Comparison of ENCODE assay signal across 26 cellular contexts in genomic region chrX:153989971-153990655, GRCh38. TPM values are rescaled to one million over a fixed set of nuclear protein-coding genes. Genes with fewer than 3 reads are reported as not detected.
DNase-seq lines count a peak whose midpoint lies in the region; ATAC-seq, FAIRE-seq and TF ChIP-seq lines count a peak whose summit lies in the region.
"Had no signal": no experiment of that assay in that cellular context is flagged by ENCODE, and none has a peak within 500 bp of the region (broad histone marks: within the 10 kb centered on the region; RNA-seq: fewer than 3 reads in every experiment).

No MANE protein-coding gene starts in this region.

- FAIRE-seq in GM12891 (lab: Jason Lieb, UNC) = peak; percentile 23
- FAIRE-seq in astrocyte (lab: Jason Lieb, UNC) = peak; percentile 54
- FAIRE-seq: TTC549 had no signal

- TF ChIP-seq POLR2A in GM12891 (IDR thresholded peaks at IDR 0.05; ENCODE audit: low read depth, low read length) = no peak

- no peak for ATAC-seq in right cardiac atrium
- ATAC-seq: stimulated activated memory B cell treated with anti-CD40 and anti-IgM and Interleukin-4, amounts not matched to agents 10 μg/mL and 1 μg/mL and 100 μg/mL, for 72 hours had no signal

- peak overlapping the region in 9 of 11 experiments; percentile 3 to 71 (median 68); a peak in 18 of 22 replicates for H3K27ac ChIP-seq in BLaER1 treated with 17β-estradiol and CSF1 and Interleukin-3, amounts not matched to agents 10 nM and 100 nM
- no peak overlapping the region for H3K27ac ChIP-seq in astrocyte (ENCODE audit: low read depth, low read length)
- H3K27ac ChIP-seq in right cardiac atrium (ENCODE audit: low read length) = no peak overlapping the region
- H3K27ac ChIP-seq: ovary, sigmoid colon, tibial nerve had no signal

- intact Hi-C loops in right cardiac atrium (cut with DNase I) = no loop called here

- peaks cover 0 to 23% (median 9%) of the 10 kb centered on the region in 11 experiments; a peak in 11 of 22 replicates for H4K20me1 ChIP-seq in BLaER1 treated with 17β-estradiol and CSF1 and Interleukin-3, amounts not matched to agents 10 nM and 100 nM
- no peaks in the 10 kb centered on the region for H4K20me1 ChIP-seq in astrocyte (ENCODE audit: insufficient read depth, low read length)

- DNase-seq in GM12891 (ENCODE audit: insufficient read length, low spot score) (no peak), astrocyte (ENCODE audit: low read depth) (no peak), HAP-1 (ENCODE audit: low spot score in 2 of 2) (no peak), right cardiac atrium (no peak)
- DNase-seq: activated CD4-positive, alpha-beta T cell treated with anti-CD3 and anti-CD28 coated beads for 4 hours; amygdala; caudate nucleus; COR-L47; erythroblast; foreskin melanocyte; hippocampal formation; islet precursor cell; MV-4-11; NCI-H1694 treated with DMSO at 0.1 percent for 48 hours; NCI-H2227 treated with DMSO at 0.1 percent for 48 hours; NCI-H82; OCI-M1; ovary; Right ventricle myocardium superior; sigmoid colon; SW 1271 had no signal

- H3K4me3 ChIP-seq in BLaER1 treated with 17β-estradiol and CSF1 and Interleukin-3, amounts not matched to agents 10 nM and 100 nM = no peak overlapping the region
- no peak overlapping the region for H3K4me3 ChIP-seq in astrocyte (ENCODE audit: insufficient read depth, low read depth, low read length)
- no peak overlapping the region for H3K4me3 ChIP-seq in HAP-1
- H3K4me3 ChIP-seq in right cardiac atrium (ENCODE audit: low read length) = no peak overlapping the region
- H3K4me3 ChIP-seq: lung, ovary, sigmoid colon, tibial nerve had no signal

- H3K4me1 Mint-ChIP-seq in astrocyte (ENCODE audit: low read depth, unreplicated experiment) = no peaks in the 10 kb centered on the region

- in situ Hi-C loops in HAP-1 (cut with MboI; ENCODE audit: low sequenced_read_pairs) = no loop called here

- H3K9ac ChIP-seq in BLaER1 treated with 17β-estradiol and CSF1 and Interleukin-3, amounts not matched to agents 10 nM and 100 nM = peak overlapping the region in 8 of 11 experiments; percentile 21 to 57 (median 48); a peak in 11 of 22 replicates
- no peak overlapping the region for H3K9ac ChIP-seq in astrocyte (ENCODE audit: low read length)

- no peak overlapping the region for H2AFZ ChIP-seq in astrocyte (ENCODE audit: low read depth, low read length)

- WGBS in right cardiac atrium = 91% methylated on average over 14 of the region's 14 CpGs

- no peaks in the 10 kb centered on the region for H3K27me3 Mint-ChIP-seq in astrocyte (ENCODE audit: low read depth, unreplicated experiment)
- H3K27me3 Mint-ChIP-seq: stimulated activated memory B cell treated with anti-CD40 and anti-IgM and Interleukin-4, amounts not matched to agents 10 μg/mL and 1 μg/mL and 100 μg/mL, for 72 hours had no signal

- peaks cover 0 to 12% (median 8%) of the 10 kb centered on the region in 11 experiments; a peak in 15 of 22 replicates for H3K9me3 ChIP-seq in BLaER1 treated with 17β-estradiol and CSF1 and Interleukin-3, amounts not matched to agents 10 nM and 100 nM (replicated peaks in 1 of 11)
- H3K9me3 ChIP-seq in astrocyte (ENCODE audit: insufficient read depth, low read depth, low read length) (no peaks in the 10 kb centered on the region), HAP-1 (no peaks in the 10 kb centered on the region), right cardiac atrium (ENCODE audit: control insufficient read depth, low read length) (no peaks in the 10 kb centered on the region)
- H3K9me3 ChIP-seq: ovary, sigmoid colon, tibial nerve had no signal

- no peaks in the 10 kb centered on the region for H3K36me3 Mint-ChIP-seq in astrocyte (ENCODE audit: low read depth, unreplicated experiment)
- H3K36me3 Mint-ChIP-seq: stimulated activated memory B cell treated with anti-CD40 and anti-IgM and Interleukin-4, amounts not matched to agents 10 μg/mL and 1 μg/mL and 100 μg/mL, for 72 hours had no signal

- no peak for TF ChIP-seq CTCF in astrocyte (IDR thresholded peaks at IDR 0.05; ENCODE audit: insufficient read depth, low read depth, low read length)

- H3K4me2 ChIP-seq in BLaER1 treated with 17β-estradiol and CSF1 and Interleukin-3, amounts not matched to agents 10 nM and 100 nM = peak overlapping the region; percentile 31 to 71 (median 51)
- H3K4me2 ChIP-seq in astrocyte (ENCODE audit: low read length) = no peak overlapping the region

- H3K4me1 ChIP-seq in BLaER1 treated with 17β-estradiol and CSF1 and Interleukin-3, amounts not matched to agents 10 nM and 100 nM = peaks cover 41 to 75% (median 58%) of the 10 kb centered on the region in 10 experiments
- no peaks in the 10 kb centered on the region for H3K4me1 ChIP-seq in astrocyte (ENCODE audit: insufficient read depth, low read length)
- H3K4me1 ChIP-seq in HAP-1 = no peaks in the 10 kb centered on the region
- H3K4me1 ChIP-seq in right cardiac atrium (ENCODE audit: control insufficient read depth, insufficient read depth, low read length) = no peaks in the 10 kb centered on the region
- H3K4me1 ChIP-seq: sigmoid colon had no signal

- no peaks in the 10 kb centered on the region for H3K9me3 Mint-ChIP-seq in astrocyte (ENCODE audit: unreplicated experiment)
- H3K9me3 Mint-ChIP-seq: stimulated activated memory B cell treated with anti-CD40 and anti-IgM and Interleukin-4, amounts not matched to agents 10 μg/mL and 1 μg/mL and 100 μg/mL, for 72 hours had no signal

- H3K36me3 ChIP-seq in BLaER1 treated with 17β-estradiol and CSF1 and Interleukin-3, amounts not matched to agents 10 nM and 100 nM = no peaks in the 10 kb centered on the region
- H3K36me3 ChIP-seq in astrocyte (ENCODE audit: insufficient read depth, low read length) = no peaks in the 10 kb centered on the region
- H3K36me3 ChIP-seq in HAP-1 (replicated peaks) = no peaks in the 10 kb centered on the region
- H3K36me3 ChIP-seq: ovary, sigmoid colon, tibial nerve had no signal

- H3K27me3 ChIP-seq in BLaER1 treated with 17β-estradiol and CSF1 and Interleukin-3, amounts not matched to agents 10 nM and 100 nM = peaks cover 71 to 96% (median 92%) of the 10 kb centered on the region in 11 experiments
- H3K27me3 ChIP-seq in astrocyte (ENCODE audit: insufficient read depth, low read length) = no peaks in the 10 kb centered on the region
- no peaks in the 10 kb centered on the region for H3K27me3 ChIP-seq in HAP-1 (ENCODE audit: low read depth)
- no peaks in the 10 kb centered on the region for H3K27me3 ChIP-seq in right cardiac atrium (ENCODE audit: control insufficient read depth, insufficient read depth)
- H3K27me3 ChIP-seq: ovary, sigmoid colon, tibial nerve had no signal

- H3K27ac Mint-ChIP-seq in astrocyte (ENCODE audit: unreplicated experiment) = no peak overlapping the region

- no peaks in the 10 kb centered on the region for H3K79me2 ChIP-seq in astrocyte (ENCODE audit: insufficient read depth, low read length)

- no peak overlapping the region for H3K4me3 Mint-ChIP-seq in astrocyte (ENCODE audit: unreplicated experiment)
- H3K4me3 Mint-ChIP-seq: stimulated activated memory B cell treated with anti-CD40 and anti-IgM and Interleukin-4, amounts not matched to agents 10 μg/mL and 1 μg/mL and 100 μg/mL, for 72 hours had no signal

TF ChIP-seq in GM12891, 5 proteins besides CTCF, POLR2A, EP300 and RAD21:
- TF ChIP-seq SPI1 (IDR thresholded peaks at IDR 0.05; ENCODE audit: low read depth, low read length) (no peak), POLR2AphosphoS5 (IDR thresholded peaks at IDR 0.05; ENCODE audit: low read depth, low read length) (no peak), POU2F2 (IDR thresholded peaks at IDR 0.05; ENCODE audit: low read depth, low read length) (no peak), TAF1 (IDR thresholded peaks at IDR 0.05; ENCODE audit: low read depth, low read length) (no peak), PAX5 (IDR thresholded peaks at IDR 0.05; ENCODE audit: insufficient read depth, low read length, severe bottlenecking) (no peak)
TF ChIP-seq in GM12891: peak in this region for 0.

RNA-seq across cellular contexts. Expression of gene TMEM187, which starts 17.6 kb away (rescaled TPM):
- 1.6 TPM for polyA plus RNA-seq in GM12891 (2012; ENCODE audit: low read depth, missing spikeins)
- total RNA-seq in astrocyte (8.6 and 10.6 TPM in 2 replicates), right cardiac atrium (10 to 100 TPM in 2 of 4 donors, 1 to 10 TPM in 2; 7.6 to 11.9 (median 10.4) TPM)
- 6.8 TPM for polyA plus RNA-seq in right cardiac atrium

RNA-seq across cellular contexts. Expression of gene HCFC1, which starts 18.5 kb away (rescaled TPM):
- 21.1 TPM for polyA plus RNA-seq in GM12891 (2012; ENCODE audit: low read depth, missing spikeins)
- 58.1 and 61.2 TPM in 2 replicates for total RNA-seq in astrocyte
- 10 to 100 TPM; 26.9 to 41.4 (median 32.9) TPM for total RNA-seq in right cardiac atrium
- polyA plus RNA-seq in right cardiac atrium = 17.3 TPM

RNA-seq across cellular contexts. Expression of gene IRAK1, which starts 29.6 kb away (rescaled TPM):
- polyA plus RNA-seq in GM12891 (2012; ENCODE audit: low read depth, missing spikeins) = 41.7 TPM
- total RNA-seq in astrocyte = 67.6 and 69.6 TPM in 2 replicates
- 10 to 100 TPM; 33.2 to 53.2 (median 43.0) TPM for total RNA-seq in right cardiac atrium
- polyA plus RNA-seq in right cardiac atrium = 28.2 TPM

RNA-seq across cellular contexts. Expression of gene RENBP, which starts 45.7 kb away (rescaled TPM):
- polyA plus RNA-seq in GM12891 (2012; ENCODE audit: low read depth, missing spikeins) = 9.8 TPM
- total RNA-seq in astrocyte (1.7 and 2.2 TPM in 2 replicates), right cardiac atrium (10 to 100 TPM; 14.0 to 17.7 (median 15.7) TPM)
- 13.3 TPM for polyA plus RNA-seq in right cardiac atrium

RNA-seq across cellular contexts. Expression of gene NAA10, which starts 55.3 kb away (rescaled TPM):
- 87.7 TPM for polyA plus RNA-seq in GM12891 (2012; ENCODE audit: low read depth, missing spikeins)
- total RNA-seq in astrocyte (134 and 144 TPM in 2 replicates), right cardiac atrium (10 to 100 TPM; 61.1 to 75.5 (median 66.2) TPM)
- polyA plus RNA-seq in right cardiac atrium = 108 TPM

Comparison
In these comparisons a context has a peak if more than half of its experiments do, and no peak if none do; other contexts are left out.
1. H3K27ac ChIP-seq: peak in BLaER1 treated with 17β-estradiol and CSF1 and Interleukin-3, amounts not matched to agents 10 nM and 100 nM (9 of 11); none in astrocyte (single experiment) and right cardiac atrium (single experiment).